In the genomic region with DNA sequence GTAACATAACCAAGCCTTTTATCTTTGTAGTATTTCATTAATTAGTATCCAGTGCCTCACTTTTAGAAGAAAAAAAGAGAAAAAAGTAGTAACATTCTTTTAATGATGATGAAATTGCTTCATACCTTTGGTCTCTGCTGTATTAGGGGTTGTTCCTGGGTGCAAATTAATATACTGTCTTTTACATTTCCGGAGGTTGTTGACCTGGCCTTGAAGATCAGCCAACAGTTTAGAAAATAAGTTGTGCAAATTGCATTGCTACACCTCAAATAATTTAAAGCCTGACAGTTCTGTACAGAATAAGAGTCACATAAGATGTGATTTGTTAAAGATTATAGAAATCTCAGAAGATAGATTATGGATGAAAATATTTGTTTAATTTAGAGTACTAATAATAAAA, we compare ENCODE assay signal across 14 cellular contexts. TPM values are rescaled to one million over a fixed set of nuclear protein-coding genes. Genes with fewer than 3 reads are reported as not detected.
A peak's percentile ranks its signal among the peaks of the same experiment; 100 is the strongest.
DNase-seq lines count a peak whose midpoint lies in the region; ATAC-seq, FAIRE-seq and TF ChIP-seq lines count a peak whose summit lies in the region.
"Had no signal": no experiment of that assay in that cellular context is flagged by ENCODE, and none has a peak within 500 bp of the region (broad histone marks: within the 10 kb centered on the region; RNA-seq: fewer than 3 reads in every experiment).

No MANE protein-coding gene starts in this region.

- peaks cover 61% of the 10 kb centered on the region for H3K4me1 Mint-ChIP-seq in CD8-positive, alpha-beta T cell (ENCODE audit: low read depth)

- no TSS peak for BruUV-seq in Panc1 (replicated peaks; lab: Mats Ljungman, UMichigan)

- no peak overlapping the region for H3K27ac Mint-ChIP-seq in CD8-positive, alpha-beta T cell

- H3K4me2 ChIP-seq in A549: peak overlapping the region; percentile 87
- H3K4me2 ChIP-seq in hepatocyte: peak overlapping the region; percentile 85

- TF ChIP-seq POLR2A in A549 (IDR thresholded peaks at IDR 0.05; ENCODE audit: low read length) (no peak), GM18505 (IDR thresholded peaks at IDR 0.05; ENCODE audit: borderline replicate concordance, extremely low read depth, insufficient read depth, insufficient read length) (no peak)

- in situ Hi-C loops in Panc1 (cut with HindIII; ENCODE audit: low pct_unique_long_range_greater_than_20kb, low sequenced_read_pairs): no loop called here

- peak overlapping the region; percentile 95 for H3K4me3 Mint-ChIP-seq in CD8-positive, alpha-beta T cell

- no peak overlapping the region for H2AFZ ChIP-seq in hepatocyte

- POLR2A ChIA-PET in A549 (lab: Yijun Ruan, JAX) (no interaction called here), Panc1 (lab: Charles Lee) (no interaction called here)
- POLR2A ChIA-PET in CD8-positive, alpha-beta T cell (lab: Charles Lee): interaction anchor here (0.6 kb wide), 1 partner anchor 323 kb away, joined by 3 read pairs; a partner anchor contains a TSS

- H3K4me1 ChIP-seq in A549: peaks cover 26% of the 10 kb centered on the region; the same call in 2 of the 3 replicates
- H3K4me1 ChIP-seq in CD8-positive, alpha-beta T cell (ENCODE audit: insufficient read depth, low read length): peaks cover 49% of the 10 kb centered on the region
- peaks cover 22% of the 10 kb centered on the region for H3K4me1 ChIP-seq in Panc1 (ENCODE audit: control insufficient read depth, insufficient read depth, low read length)
- peaks cover 20% of the 10 kb centered on the region for H3K4me1 ChIP-seq in hepatocyte (ENCODE audit: insufficient read depth)

- no peaks in the 10 kb centered on the region for H3K27me3 ChIP-seq in CD8-positive, alpha-beta T cell (ENCODE audit: insufficient read depth, low read length)
- H3K27me3 ChIP-seq in Panc1 (ENCODE audit: control insufficient read depth, insufficient read depth, low read length): no peaks in the 10 kb centered on the region
- no peaks in the 10 kb centered on the region for H3K27me3 ChIP-seq in hepatocyte
- H3K27me3 ChIP-seq: vagina had no signal

- TF ChIP-seq RAD21 in A549 (conservative IDR thresholded peaks at IDR 0.05 in 1 of 2, IDR thresholded peaks at IDR 0.05 in 1 of 2): no peak

- 54% methylated on average over 1 of the region's 1 CpG for WGBS in A549 (ENCODE audit: missing lambda C conversion rate)
- WGBS in hepatocyte (ENCODE audit: low lambda C conversion rate, missing lambda C conversion rate): 84% methylated on average over 1 of the region's 1 CpG

- peaks cover 84% of the 10 kb centered on the region for H3K79me2 ChIP-seq in hepatocyte

- peaks cover 35% of the 10 kb centered on the region for H3K36me3 Mint-ChIP-seq in CD8-positive, alpha-beta T cell

- no peak for ATAC-seq in A549
- ATAC-seq in CD8-positive, alpha-beta T cell: no peak
- no peak for ATAC-seq in Panc1
- ATAC-seq in GM18505 (IDR thresholded peaks at IDR 0.05; ENCODE audit: unreplicated experiment): no peak

- H3K9me3 ChIP-seq in A549: no peaks in the 10 kb centered on the region
- H3K9me3 ChIP-seq in CD8-positive, alpha-beta T cell (ENCODE audit: low read length): no peaks in the 10 kb centered on the region
- no peaks in the 10 kb centered on the region for H3K9me3 ChIP-seq in Panc1 (ENCODE audit: control insufficient read depth, insufficient read depth, low read depth, low read length)
- no peaks in the 10 kb centered on the region for H3K9me3 ChIP-seq in hepatocyte (ENCODE audit: low read depth)
- H3K9me3 ChIP-seq: vagina had no signal

- no peaks in the 10 kb centered on the region for H3K9me2 ChIP-seq in hepatocyte (replicated peaks; ENCODE audit: insufficient read depth)

- no peaks in the 10 kb centered on the region for H3K9me3 Mint-ChIP-seq in CD8-positive, alpha-beta T cell

- H3K36me3 ChIP-seq in CD8-positive, alpha-beta T cell (ENCODE audit: insufficient read depth, low read length): no peaks in the 10 kb centered on the region
- H3K36me3 ChIP-seq in Panc1 (ENCODE audit: control insufficient read depth, insufficient read depth, low read length) (no peaks in the 10 kb centered on the region), hepatocyte (replicated peaks; ENCODE audit: insufficient read depth, low read depth) (no peaks in the 10 kb centered on the region)
- H3K36me3 ChIP-seq: vagina had no signal

- no peak overlapping the region for H3K4me3 ChIP-seq in A549
- H3K4me3 ChIP-seq in CD8-positive, alpha-beta T cell (ENCODE audit: low read depth, low read length): no peak overlapping the region
- H3K4me3 ChIP-seq in Panc1 (ENCODE audit: low read depth in 2 of 2, low read length in 2 of 2): no peak overlapping the region; a peak in 1 of 4 replicates
- no peak overlapping the region for H3K4me3 ChIP-seq in hepatocyte
- H3K4me3 ChIP-seq: vagina had no signal

- intact Hi-C loops in CD8-positive, alpha-beta T cell (cut with DNase I, micrococcal nuclease): loop anchor here (1.0 to 10.0 kb wide), 11 partner anchors 13 to 1160 kb away; a partner anchor contains a TSS
- intact Hi-C loops in Panc1 (cut with micrococcal nuclease; ENCODE audit: unreplicated experiment): no loop called here

- no peak for FAIRE-seq in A549 (lab: Jason Lieb, UNC)

- CTCF ChIA-PET in A549 (lab: Yijun Ruan, JAX): no interaction called here
- CTCF ChIA-PET in CD8-positive, alpha-beta T cell (lab: Charles Lee): no interaction called here
- CTCF ChIA-PET in Panc1 (lab: Charles Lee): no interaction called here

- TF ChIP-seq EP300 in A549 (IDR thresholded peaks at IDR 0.05): no peak

- H3K27ac ChIP-seq in A549: no peak overlapping the region
- H3K27ac ChIP-seq in CD8-positive, alpha-beta T cell (ENCODE audit: low read depth, low read length): no peak overlapping the region
- peak overlapping the region; percentile 29; the same call in 1 of the 2 replicates for H3K27ac ChIP-seq in Panc1 (ENCODE audit: low read length)
- no peak overlapping the region for H3K27ac ChIP-seq in hepatocyte
- no peak overlapping the region for H3K27ac ChIP-seq in caudate nucleus (ENCODE audit: low read depth, low read length)
- H3K27ac ChIP-seq: vagina had no signal

- H3K27me3 Mint-ChIP-seq in CD8-positive, alpha-beta T cell (ENCODE audit: low read depth): no peaks in the 10 kb centered on the region

- H4K20me1 ChIP-seq in hepatocyte (ENCODE audit: insufficient read depth, poor library complexity, severe bottlenecking): no peaks in the 10 kb centered on the region

- DNase-seq in A549 (ENCODE audit: low read depth in 1 of 2, low spot score in 1 of 2): no peak
- no peak for DNase-seq in CD8-positive, alpha-beta T cell
- no peak for DNase-seq in Panc1 (ENCODE audit: low read depth, low spot score)
- no peak for DNase-seq in hepatocyte (ENCODE audit: low spot score)
- no peak for DNase-seq in stimulated activated CD8-positive, alpha-beta memory T cell treated with anti-CD3 and anti-CD28 coated beads, Interleukin-4, amount 100 ng/mL, for 48 hours
- DNase-seq in caudate nucleus (lab: John Stamatoyannopoulos, UW): no peak
- DNase-seq in NCI-H1092 treated with DMSO at 0.1 percent for 48 hours (lab: John Stamatoyannopoulos, UW): no peak
- DNase-seq: Kasumi-1, kidney glomerular epithelial cell, NCI-H2029 treated with DMSO at 0.1 percent for 48 hours, NCI-H82, Right ventricle myocardium superior had no signal

- TF ChIP-seq CTCF in A549 (IDR thresholded peaks at IDR 0.05) (no peak), Panc1 (IDR thresholded peaks at IDR 0.05) (no peak), hepatocyte (IDR thresholded peaks at IDR 0.05; ENCODE audit: poor library complexity) (no peak)
- TF ChIP-seq CTCF in CD8-positive, alpha-beta T cell (IDR thresholded peaks at IDR 0.05): no peak

TF ChIP-seq in A549, 52 proteins besides CTCF, POLR2A, EP300 and RAD21:
- TF ChIP-seq NFE2L2 (conservative IDR thresholded peaks at IDR 0.05; ENCODE audit: low read length) (no peak), MYC (IDR thresholded peaks at IDR 0.05; ENCODE audit: borderline replicate concordance, low read length) (no peak), ZSCAN20 (CRISPR knock-in tag; IDR thresholded peaks at IDR 0.05) (no peak), NR3C1 (IDR thresholded peaks at IDR 0.05) (no peak), CHD2 (IDR thresholded peaks at IDR 0.05; ENCODE audit: low read length, partially characterized antibody) (no peak), NPAS2 (CRISPR knock-in tag; IDR thresholded peaks at IDR 0.05; ENCODE audit: borderline replicate concordance) (no peak)
- TF ChIP-seq, protein P1, sequence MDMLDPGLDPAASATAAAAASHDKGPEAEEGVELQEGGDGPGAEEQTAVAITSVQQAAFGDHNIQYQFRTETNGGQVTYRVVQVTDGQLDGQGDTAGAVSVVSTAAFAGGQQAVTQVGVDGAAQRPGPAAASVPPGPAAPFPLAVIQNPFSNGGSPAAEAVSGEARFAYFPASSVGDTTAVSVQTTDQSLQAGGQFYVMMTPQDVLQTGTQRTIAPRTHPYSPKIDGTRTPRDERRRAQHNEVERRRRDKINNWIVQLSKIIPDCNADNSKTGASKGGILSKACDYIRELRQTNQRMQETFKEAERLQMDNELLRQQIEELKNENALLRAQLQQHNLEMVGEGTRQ (IDR thresholded peaks at IDR 0.05): no peak
- TF ChIP-seq, protein P2, sequence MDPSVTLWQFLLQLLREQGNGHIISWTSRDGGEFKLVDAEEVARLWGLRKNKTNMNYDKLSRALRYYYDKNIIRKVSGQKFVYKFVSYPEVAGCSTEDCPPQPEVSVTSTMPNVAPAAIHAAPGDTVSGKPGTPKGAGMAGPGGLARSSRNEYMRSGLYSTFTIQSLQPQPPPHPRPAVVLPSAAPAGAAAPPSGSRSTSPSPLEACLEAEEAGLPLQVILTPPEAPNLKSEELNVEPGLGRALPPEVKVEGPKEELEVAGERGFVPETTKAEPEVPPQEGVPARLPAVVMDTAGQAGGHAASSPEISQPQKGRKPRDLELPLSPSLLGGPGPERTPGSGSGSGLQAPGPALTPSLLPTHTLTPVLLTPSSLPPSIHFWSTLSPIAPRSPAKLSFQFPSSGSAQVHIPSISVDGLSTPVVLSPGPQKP (IDR thresholded peaks at IDR 0.05; ENCODE audit: low read depth, low read length): no peak

RNA-seq across cellular contexts. Expression of a gene that starts 3.8 kb away (rescaled TPM):
- polyA plus RNA-seq in A549 (2011; rRNA removed): 18.3 and 19.3 TPM in 2 replicates
- 12.0 and 14.3 TPM in 2 replicates for polyA plus RNA-seq in A549 (2012; cell fraction: cytosol; rRNA removed)
- 17.6 and 20.6 TPM in 2 replicates for polyA plus RNA-seq in A549 (2012; cell fraction: nucleus; rRNA removed)
- polyA plus RNA-seq in A549 (2017; fragmentation: RNase III; extraction: RNeasy Plus Mini Kit Qiagen cat#74134 plus additional on column Dnase treatment): 15.2 to 18.0 TPM (median 16.8 TPM) in 3 replicates
- polyA minus RNA-seq in A549 (2011; rRNA and poly(A)+ RNA removed): 22.6 and 28.2 TPM in 2 replicates
- 100 to 1,000 TPM; 278 to 289 TPM for total RNA-seq in CD8-positive, alpha-beta T cell
- total RNA-seq in Panc1 (2021; ENCODE audit: unreplicated experiment): 29.0 TPM
- polyA plus RNA-seq in Panc1 (2012; ENCODE audit: insufficient read length): 21.6 TPM
- 21.9 and 22.8 TPM in 2 replicates for total RNA-seq in hepatocyte
- 21.1 and 21.5 TPM in 2 replicates for polyA plus RNA-seq in hepatocyte
